10 cellular contexts compared by ENCODE assay signal in the genomic region with DNA sequence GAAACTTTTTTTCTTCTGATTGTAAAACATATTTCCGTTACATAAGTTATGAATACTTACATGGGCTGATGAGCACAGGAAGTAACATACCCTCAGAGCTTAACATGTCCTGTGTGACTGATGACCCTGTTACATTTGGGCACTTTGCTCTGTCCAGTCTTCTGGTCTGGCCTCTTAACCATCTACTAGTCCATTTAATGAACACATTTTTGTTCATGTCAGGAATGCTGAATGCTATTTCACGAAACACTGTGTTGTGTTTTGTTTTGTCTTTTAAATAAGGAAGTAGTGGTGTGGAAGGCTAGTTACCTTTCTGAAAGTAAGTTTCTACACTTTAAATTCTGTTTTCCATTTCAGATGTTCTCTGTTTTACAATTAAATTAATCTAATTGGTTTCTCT.
A peak's percentile ranks its signal among the peaks of the same experiment; 100 is the strongest.
DNase-seq lines count a peak whose midpoint lies in the region; ATAC-seq and TF ChIP-seq lines count a peak whose summit lies in the region.
"Had no signal": no experiment of that assay in that cellular context is flagged by ENCODE, and none has a peak within 500 bp of the region (broad histone marks: within the 10 kb centered on the region; RNA-seq: fewer than 3 reads in every experiment).

No MANE protein-coding gene starts in this region.

- H4K20me1 ChIP-seq in Loucy (ENCODE audit: insufficient read depth, low read length, poor library complexity, severe bottlenecking), result peaks cover 28% of the 10 kb centered on the region

- no peak overlapping the region for H3K27ac ChIP-seq in caudate nucleus (ENCODE audit: low read depth, low read length)

- H3K36me3 Mint-ChIP-seq in activated naive CD4-positive, alpha-beta T cell treated with anti-CD3 and anti-CD28 coated beads, Interleukin-2, amount 10 ng/mL, durations not matched to agents 7 days and 5 days, result peaks cover 30% of the 10 kb centered on the region
- peaks cover 6% of the 10 kb centered on the region for H3K36me3 Mint-ChIP-seq in stimulated activated memory B cell treated with anti-CD40 and anti-IgM and Interleukin-4, amounts not matched to agents 10 μg/mL and 1 μg/mL and 100 μg/mL, for 72 hours

- no peak for DNase-seq in activated naive CD4-positive, alpha-beta T cell treated with anti-CD3 and anti-CD28 coated beads, Interleukin-2, amount 10 ng/mL, durations not matched to agents 7 days and 5 days
- no peak for DNase-seq in activated naive CD4-positive, alpha-beta T cell treated with Interleukin-2 at 50 U/mL for 16 hours
- DNase-seq in caudate nucleus (lab: John Stamatoyannopoulos, UW) (no peak), dedifferentiated amniotic fluid mesenchymal stem cell (ENCODE audit: extremely low spot score) (no peak), EL (no peak)
- DNase-seq: activated CD8-positive, alpha-beta memory T cell treated with anti-CD3 and anti-CD28 coated beads, Interleukin-2, amount 50 U/mL, for 48 hours; right cardiac atrium had no signal

- peak overlapping the region; percentile 2 for H3K4me2 ChIP-seq in Loucy (ENCODE audit: low read depth, low read length, poor library complexity, severe bottlenecking)

- peaks cover 74% of the 10 kb centered on the region for H3K36me3 ChIP-seq in Loucy (ENCODE audit: insufficient read depth, low read length)

- H3K27ac Mint-ChIP-seq in activated naive CD4-positive, alpha-beta T cell treated with anti-CD3 and anti-CD28 coated beads, Interleukin-2, amount 10 ng/mL, durations not matched to agents 7 days and 5 days, result peak overlapping the region; percentile 25
- peak overlapping the region; percentile 80 for H3K27ac Mint-ChIP-seq in stimulated activated memory B cell treated with anti-CD40 and anti-IgM and Interleukin-4, amounts not matched to agents 10 μg/mL and 1 μg/mL and 100 μg/mL, for 72 hours

- peaks cover 19% of the 10 kb centered on the region for H3K4me1 ChIP-seq in Loucy (ENCODE audit: insufficient read depth, low read length, poor library complexity, severe bottlenecking)

- CTCF ChIA-PET in activated naive CD4-positive, alpha-beta T cell treated with anti-CD3 and anti-CD28 coated beads, Interleukin-2, amount 10 ng/mL, durations not matched to agents 7 days and 5 days (lab: Charles Lee), result interaction anchor here (0.9 kb wide), 1 partner anchor 46 kb away, joined by 4 read pairs; no protein-coding TSS in a partner anchor

- no peak overlapping the region for H3K4me3 ChIP-seq in Loucy (ENCODE audit: low read length, poor library complexity, severe bottlenecking)

- no peaks in the 10 kb centered on the region for H3K27me3 Mint-ChIP-seq in activated naive CD4-positive, alpha-beta T cell treated with anti-CD3 and anti-CD28 coated beads, Interleukin-2, amount 10 ng/mL, durations not matched to agents 7 days and 5 days
- H3K27me3 Mint-ChIP-seq in stimulated activated memory B cell treated with anti-CD40 and anti-IgM and Interleukin-4, amounts not matched to agents 10 μg/mL and 1 μg/mL and 100 μg/mL, for 72 hours, result no peaks in the 10 kb centered on the region

- H3K9me2 ChIP-seq in Loucy (replicated peaks; ENCODE audit: low read depth, low read length), result no peaks in the 10 kb centered on the region

- no peaks in the 10 kb centered on the region for H3K27me3 ChIP-seq in Loucy (ENCODE audit: insufficient read depth, low read length, poor library complexity, severe bottlenecking)

- no peaks in the 10 kb centered on the region for H3K9me3 Mint-ChIP-seq in activated naive CD4-positive, alpha-beta T cell treated with anti-CD3 and anti-CD28 coated beads, Interleukin-2, amount 10 ng/mL, durations not matched to agents 7 days and 5 days
- no peaks in the 10 kb centered on the region for H3K9me3 Mint-ChIP-seq in stimulated activated memory B cell treated with anti-CD40 and anti-IgM and Interleukin-4, amounts not matched to agents 10 μg/mL and 1 μg/mL and 100 μg/mL, for 72 hours

- H3K79me2 ChIP-seq in Loucy (ENCODE audit: insufficient read depth, low read length), result peaks cover 64% of the 10 kb centered on the region; the same call in 1 of the 2 replicates

- H3F3A ChIP-seq in Loucy (ENCODE audit: low read depth), result no peaks in the 10 kb centered on the region

- H3K9ac ChIP-seq in Loucy (ENCODE audit: low read depth, low read length, poor library complexity, severe bottlenecking), result no peak overlapping the region

- H3K9me3 ChIP-seq in Loucy (ENCODE audit: insufficient read depth, low read depth, low read length), result no peaks in the 10 kb centered on the region

- ATAC-seq in HG02763 (IDR thresholded peaks at IDR 0.05; ENCODE audit: unreplicated experiment), result peak; percentile 52
- peak; percentile 61 for ATAC-seq in stimulated activated memory B cell treated with anti-CD40 and anti-IgM and Interleukin-4, amounts not matched to agents 10 μg/mL and 1 μg/mL and 100 μg/mL, for 72 hours
- ATAC-seq: right cardiac atrium had no signal

- H3K4me3 Mint-ChIP-seq in activated naive CD4-positive, alpha-beta T cell treated with anti-CD3 and anti-CD28 coated beads, Interleukin-2, amount 10 ng/mL, durations not matched to agents 7 days and 5 days, result no peak overlapping the region
- H3K4me3 Mint-ChIP-seq in stimulated activated memory B cell treated with anti-CD40 and anti-IgM and Interleukin-4, amounts not matched to agents 10 μg/mL and 1 μg/mL and 100 μg/mL, for 72 hours, result peak overlapping the region; percentile 41

- no peak for TF ChIP-seq CTCF in Loucy (conservative IDR thresholded peaks at IDR 0.05; ENCODE audit: low read length)

- peaks cover 12% of the 10 kb centered on the region for H3K4me1 Mint-ChIP-seq in activated naive CD4-positive, alpha-beta T cell treated with anti-CD3 and anti-CD28 coated beads, Interleukin-2, amount 10 ng/mL, durations not matched to agents 7 days and 5 days
- H3K4me1 Mint-ChIP-seq in stimulated activated memory B cell treated with anti-CD40 and anti-IgM and Interleukin-4, amounts not matched to agents 10 μg/mL and 1 μg/mL and 100 μg/mL, for 72 hours, result peaks cover 63% of the 10 kb centered on the region

- no peak overlapping the region for H2AFZ ChIP-seq in Loucy (ENCODE audit: low read length)
